8 cellular contexts compared by ENCODE assay signal in the genomic region with DNA sequence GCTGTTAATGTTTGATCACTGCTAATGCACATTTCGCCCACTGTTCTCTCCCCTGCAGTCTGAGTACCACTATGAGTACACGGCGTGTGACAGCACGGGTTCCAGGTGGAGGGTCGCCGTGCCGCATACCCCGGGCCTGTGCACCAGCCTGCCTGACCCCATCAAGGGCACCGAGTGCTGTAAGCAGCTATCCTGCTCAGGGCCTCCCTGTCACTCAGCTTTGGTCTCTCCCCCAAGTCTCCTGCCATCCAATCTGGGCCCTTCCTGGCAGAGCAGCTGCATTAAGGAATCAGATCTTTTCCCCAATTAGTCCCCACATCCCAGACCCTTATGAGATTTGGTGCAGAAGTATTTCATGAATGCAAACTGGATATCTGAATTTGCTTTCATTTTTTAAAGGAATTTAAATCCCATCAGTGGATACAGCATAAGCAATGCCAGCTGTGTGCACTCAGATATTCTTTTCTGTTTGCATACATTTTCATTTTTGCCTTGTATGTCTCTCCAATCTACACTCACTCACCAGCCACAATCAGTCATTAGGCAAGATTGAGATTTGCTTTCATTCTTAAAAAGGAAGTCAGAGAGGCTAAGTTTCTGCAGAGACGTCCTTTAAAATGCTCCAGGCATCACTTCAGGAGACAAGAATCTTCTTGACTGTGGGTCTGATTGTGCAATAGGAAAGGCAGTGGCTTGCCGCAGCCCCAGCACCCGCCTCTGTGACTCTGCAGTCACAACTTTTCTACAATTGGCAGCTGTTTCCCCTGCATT.
DNase-seq lines count a peak whose midpoint lies in the region; ATAC-seq and TF ChIP-seq lines count a peak whose summit lies in the region.

No MANE protein-coding gene starts in this region.

- H3K36me3 ChIP-seq in DND-41 (ENCODE audit: insufficient read depth, low read length) (no peaks in the 10 kb centered on the region), MM.1S (replicated peaks; ENCODE audit: insufficient read depth, low read length) (no peaks in the 10 kb centered on the region), adipocyte (ENCODE audit: control insufficient read depth, insufficient read depth, low read length, severe bottlenecking) (no peaks in the 10 kb centered on the region)

- H3K4me2 ChIP-seq in DND-41 (ENCODE audit: insufficient read depth, low read length), result peak overlapping the region; percentile 38
- peak overlapping the region; percentile 32; the same call in 1 of the 2 replicates for H3K4me2 ChIP-seq in MM.1S (ENCODE audit: low read depth, low read length)

- DNase-seq in DND-41 (peak; percentile 61), MM.1S (peak; percentile 61), adipocyte (ENCODE audit: low read depth) (peak; percentile 94), inferior parietal cortex (ENCODE audit: extremely low spot score) (peak; percentile 63), cortex of kidney (lab: John Stamatoyannopoulos, UW) (no peak), NCI-H526 treated with DMSO at 0.1 percent for 48 hours (lab: John Stamatoyannopoulos, UW) (no peak)
- peak; percentile 5 for DNase-seq in stimulated activated CD8-positive, alpha-beta memory T cell treated with anti-CD3 and anti-CD28 coated beads, Interleukin-7, amount 100 ng/mL, for 24 hours (ENCODE audit: low read depth)

- no peak overlapping the region for H3K4me3 ChIP-seq in DND-41 (ENCODE audit: low read depth in 1 of 2, low read length in 2 of 2)
- H3K4me3 ChIP-seq in MM.1S (ENCODE audit: low read length), result no peak overlapping the region
- peak overlapping the region; percentile 65 for H3K4me3 ChIP-seq in adipocyte (ENCODE audit: low read length)

- H3K27me3 ChIP-seq in DND-41 (ENCODE audit: insufficient read depth, low read length, poor library complexity) (no peaks in the 10 kb centered on the region), MM.1S (replicated peaks; ENCODE audit: insufficient read depth, low read length) (no peaks in the 10 kb centered on the region), adipocyte (replicated peaks; ENCODE audit: control insufficient read depth, insufficient read depth, low read length) (no peaks in the 10 kb centered on the region)

- H3F3A ChIP-seq in MM.1S (ENCODE audit: insufficient read depth, low read length), result peaks cover 13% of the 10 kb centered on the region

- H4K20me1 ChIP-seq in DND-41 (ENCODE audit: insufficient read depth, low read length) (no peaks in the 10 kb centered on the region), MM.1S (ENCODE audit: insufficient read depth, low read length) (no peaks in the 10 kb centered on the region)

- peak overlapping the region; percentile 34; the same call in 1 of the 2 replicates for H2AFZ ChIP-seq in DND-41 (ENCODE audit: low read depth, low read length)
- H2AFZ ChIP-seq in MM.1S (ENCODE audit: low read length), result no peak overlapping the region

- no peaks in the 10 kb centered on the region for H3K79me2 ChIP-seq in DND-41 (ENCODE audit: insufficient read depth, low read length)
- H3K79me2 ChIP-seq in MM.1S (ENCODE audit: low read length), result no peaks in the 10 kb centered on the region

- ATAC-seq in DND-41 (ENCODE audit: insufficient read depth, low read depth), result peak; percentile 94
- ATAC-seq in GM21528 (IDR thresholded peaks at IDR 0.05; ENCODE audit: low FRiP score, unreplicated experiment), result peak; percentile 52

- H3K4me1 ChIP-seq in DND-41 (ENCODE audit: insufficient read depth, low read length) (peaks cover 10% of the 10 kb centered on the region), MM.1S (ENCODE audit: low read length) (peaks cover 15% of the 10 kb centered on the region; the same call in 1 of the 2 replicates), adipocyte (ENCODE audit: control insufficient read depth, insufficient read depth, low read length) (peaks cover 23% of the 10 kb centered on the region)

- TF ChIP-seq CTCF in DND-41 (IDR thresholded peaks at IDR 0.05; ENCODE audit: borderline replicate concordance, extremely low read depth, low read length, poor library complexity, severe bottlenecking) (no peak), MM.1S (IDR thresholded peaks at IDR 0.05; ENCODE audit: low read length) (no peak)

- H3K9ac ChIP-seq in DND-41 (ENCODE audit: low read depth, low read length) (no peak overlapping the region), MM.1S (ENCODE audit: low read length) (no peak overlapping the region), adipocyte (ENCODE audit: low read length) (peak overlapping the region; percentile 71)

- no peaks in the 10 kb centered on the region for H3K9me2 ChIP-seq in MM.1S (replicated peaks; ENCODE audit: insufficient read depth, low read length)

- H3K9me3 ChIP-seq in DND-41 (ENCODE audit: insufficient read depth, low read length, severe bottlenecking) (no peaks in the 10 kb centered on the region), MM.1S (replicated peaks; ENCODE audit: insufficient read depth, low read length) (no peaks in the 10 kb centered on the region), adipocyte (ENCODE audit: control insufficient read depth, low read length) (no peaks in the 10 kb centered on the region)

- no peak overlapping the region for H3K27ac ChIP-seq in DND-41 (ENCODE audit: low read length)
- H3K27ac ChIP-seq in MM.1S (ENCODE audit: low read length), result no peak overlapping the region; the same call in 1 of the 2 replicates

Comparison
In these comparisons a context has a peak if more than half of its experiments do, and no peak if none do; other contexts are left out.
1. DNase-seq: peak in DND-41 (single experiment), MM.1S (single experiment), adipocyte (single experiment), inferior parietal cortex (single experiment) and stimulated activated CD8-positive, alpha-beta memory T cell treated with anti-CD3 and anti-CD28 coated beads, Interleukin-7, amount 100 ng/mL, for 24 hours (single experiment); none in cortex of kidney (single experiment) and NCI-H526 treated with DMSO at 0.1 percent for 48 hours (single experiment).